In genomic region chr15:64895285-64896065, GRCh38 we compare ENCODE assay signal across 8 cellular contexts. TPM values are rescaled to one million over a fixed set of nuclear protein-coding genes. Genes with fewer than 3 reads are reported as not detected.
DNase-seq lines count a peak whose midpoint lies in the region; ATAC-seq and TF ChIP-seq lines count a peak whose summit lies in the region.

No MANE protein-coding gene starts in this region.

- peak; percentile 58 for DNase-seq in ELR (ENCODE audit: low read depth)
- peak; percentile 16 for DNase-seq in HCEC 1CT
- DNase-seq in SJSA1 (ENCODE audit: low read depth in 1 of 2, low spot score in 2 of 2): peak in 1 of 2 experiments; percentile 43
- DNase-seq in vagina (ENCODE audit: extremely low spot score in 2 of 2): no peak

- no peaks in the 10 kb centered on the region for H3K27me3 ChIP-seq in SJSA1 (replicated peaks)
- H3K27me3 ChIP-seq in vagina: no peaks in the 10 kb centered on the region

- H3K4me1 ChIP-seq in SJSA1 (replicated peaks) (peaks cover 48% of the 10 kb centered on the region), mesodermal cell (ENCODE audit: control insufficient read depth, insufficient read depth, low read length, poor library complexity, severe bottlenecking) (peaks cover 40% of the 10 kb centered on the region), vagina (peaks cover 50% of the 10 kb centered on the region)

- 76 to 87% methylated on average over 3 of the region's 6 CpGs for WGBS in mesodermal cell (ENCODE audit: insufficient coverage in 2 of 2), 2 experiments

- H3K4me3 ChIP-seq in SJSA1: peak overlapping the region; percentile 17
- no peak overlapping the region for H3K4me3 ChIP-seq in mesodermal cell (ENCODE audit: extremely low read depth, insufficient read depth, low read length, poor library complexity, severe bottlenecking)
- peak overlapping the region; percentile 27 to 40 for H3K4me3 ChIP-seq in vagina

- TF ChIP-seq CTCF in vagina (IDR thresholded peaks at IDR 0.05): no peak

- no peaks in the 10 kb centered on the region for H3K9me3 ChIP-seq in SJSA1 (replicated peaks)
- H3K9me3 ChIP-seq in mesodermal cell (ENCODE audit: control insufficient read depth, low read length): no peaks in the 10 kb centered on the region
- H3K9me3 ChIP-seq in vagina: no peaks in the 10 kb centered on the region

- TF ChIP-seq POLR2A in vagina (IDR thresholded peaks at IDR 0.05): no peak

- H3K27ac ChIP-seq in SJSA1 (peak overlapping the region; percentile 43), cingulate gyrus (ENCODE audit: low read depth, low read length) (peak overlapping the region; percentile 23), mesodermal cell (ENCODE audit: low read depth, low read length, severe bottlenecking) (peak overlapping the region; percentile 17), vagina (peak overlapping the region; percentile 88)

- no peaks in the 10 kb centered on the region for H3K36me3 ChIP-seq in SJSA1
- no peaks in the 10 kb centered on the region for H3K36me3 ChIP-seq in mesodermal cell (ENCODE audit: control insufficient read depth, insufficient read depth, low read length)
- H3K36me3 ChIP-seq in vagina: no peaks in the 10 kb centered on the region

- intact Hi-C loops in vagina (cut with DNase I): loop anchor here (2.0 kb wide), 1 partner anchor 55 kb away; the partner anchor contains the start of gene PLEKHO2

- ATAC-seq in GM19467 (IDR thresholded peaks at IDR 0.05; ENCODE audit: unreplicated experiment) (no peak), HG02588 (IDR thresholded peaks at IDR 0.05; ENCODE audit: unreplicated experiment) (no peak)

RNA-seq across cellular contexts. Expression of gene ANKDD1A, which starts 16.2 kb away (rescaled TPM):
- total RNA-seq in SJSA1 (2014; rRNA removed; shearing (Covaris generic)): 1.3 and 3.3 TPM in 2 replicates
- polyA plus RNA-seq in mesodermal cell (2013, experiment 1 of 2): 4.1 TPM
- 3.3 TPM for polyA plus RNA-seq in mesodermal cell (2013, experiment 2 of 2)
- 17.7 TPM for total RNA-seq in vagina

RNA-seq across cellular contexts. Expression of gene PLEKHO2, which starts 53.8 kb away (rescaled TPM):
- 21.4 and 21.7 TPM in 2 replicates for total RNA-seq in SJSA1 (2014; rRNA removed; shearing (Covaris generic))
- polyA plus RNA-seq in mesodermal cell (2013, experiment 1 of 2): 15.9 TPM
- polyA plus RNA-seq in mesodermal cell (2013, experiment 2 of 2): 12.8 TPM
- total RNA-seq in vagina: 34.9 TPM

Comparison
In these comparisons a context has a peak if more than half of its experiments do, and no peak if none do; other contexts are left out.
1. DNase-seq: peak in ELR (single experiment) and HCEC 1CT (single experiment); none in vagina (0 of 2).
2. H3K27ac ChIP-seq: peak in every context shown above with its lines; median percentile 88 in vagina; 43 in SJSA1; 23 in cingulate gyrus; 17 in mesodermal cell.